In the genomic region with DNA sequence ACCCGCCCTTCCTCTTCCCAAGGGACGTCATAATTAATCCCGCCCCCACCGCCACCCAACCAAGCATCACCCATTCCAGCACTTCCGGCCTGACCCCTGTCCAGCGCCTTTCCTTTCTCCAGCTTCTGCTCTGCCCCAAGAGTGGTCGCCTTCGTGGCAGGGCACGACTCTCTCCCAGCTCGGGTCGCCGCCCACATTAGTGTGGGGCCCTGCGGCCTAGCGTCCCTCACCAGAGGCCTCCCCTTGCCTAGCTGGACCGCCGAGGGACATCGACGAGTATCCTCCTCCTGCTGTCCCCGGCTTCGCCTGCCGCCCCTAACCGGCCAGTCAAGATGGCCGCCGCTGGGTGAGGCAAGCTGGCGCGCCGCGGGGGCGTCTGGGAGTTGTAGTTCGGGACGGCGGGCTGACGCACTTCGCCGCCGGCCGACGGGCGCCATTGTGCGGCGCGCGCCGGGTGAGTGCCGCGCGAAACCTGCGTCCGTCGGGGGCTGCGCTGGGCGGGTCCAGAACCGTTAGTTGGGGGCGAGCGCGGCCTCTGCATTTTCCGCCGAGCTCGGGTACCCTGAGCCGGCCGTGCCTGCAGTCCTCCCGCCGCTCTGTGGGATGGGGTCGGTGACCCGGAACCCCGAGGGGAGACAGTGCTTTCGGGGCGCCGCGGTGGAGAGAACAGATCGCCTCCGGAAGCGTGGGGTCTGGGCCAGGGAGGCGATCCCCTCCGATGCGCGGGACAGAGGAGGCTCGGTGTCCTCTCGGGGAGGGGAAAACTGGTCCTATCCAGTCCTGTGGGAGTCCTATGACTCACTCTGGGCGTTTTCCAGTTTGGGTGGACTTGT, we compare ENCODE assay signal across 8 cellular contexts. TPM values are rescaled to one million over a fixed set of nuclear protein-coding genes. Genes with fewer than 3 reads are reported as not detected.
DNase-seq lines count a peak whose midpoint lies in the region; ATAC-seq and TF ChIP-seq lines count a peak whose summit lies in the region.

Gene ZNF274, plus strand, starts transcription at position 73 of the 833 bp plus-strand sequence. CDS start 905 bp downstream, outside the sequence.

- H3K9me3 Mint-ChIP-seq in activated B cell treated with CpG ODN at 0.5 μM for 24 hours, result peaks cover 21% of the 10 kb centered on the region

- H3K9me3 ChIP-seq in spleen, result peaks cover 53 to 96% (median 92%) of the 10 kb centered on the region in 8 donors

- peaks cover 63% of the 10 kb centered on the region for H3K36me3 Mint-ChIP-seq in activated B cell treated with CpG ODN at 0.5 μM for 24 hours (ENCODE audit: low read depth)

- H3K27ac ChIP-seq in ACC112 (ENCODE audit: low read depth, low read length) (peak within 1 kb of the TSS; percentile 95), spleen (peak within 1 kb of the TSS; percentile 98 to 100 (median 100))

- H3K27me3 Mint-ChIP-seq in activated B cell treated with CpG ODN at 0.5 μM for 24 hours, result no peaks in the 10 kb centered on the region

- intact Hi-C loops in activated B cell treated with CpG ODN at 0.5 μM for 24 hours (cut with micrococcal nuclease) (loop anchor here (1.0 to 2.0 kb wide), 13 partner anchors 46 to 942 kb away; partner anchors contain the start of genes ERVK3-1, TRAPPC2B, TRIM28 and ZNF211), spleen (cut with DNase I; ENCODE audit: low total_unique reads) (no loop called here)

- H3K4me1 ChIP-seq in ACC112 (ENCODE audit: control insufficient read depth, insufficient read depth, low read length, unreplicated experiment), result peaks cover 4% of the 10 kb centered on the region
- peaks cover 4 to 20% (median 11%) of the 10 kb centered on the region in 6 donors for H3K4me1 ChIP-seq in spleen

- peak within 1 kb of the TSS; percentile 98 for H3K27ac Mint-ChIP-seq in activated B cell treated with CpG ODN at 0.5 μM for 24 hours

- ATAC-seq in GM18861 (IDR thresholded peaks at IDR 0.05; ENCODE audit: unreplicated experiment) (peak; percentile 75), HG03095 (IDR thresholded peaks at IDR 0.05; ENCODE audit: unreplicated experiment) (peak; percentile 85), activated B cell treated with CpG ODN at 0.5 μM for 24 hours (ENCODE audit: low read depth) (peak; percentile 84)

- peak within 1 kb of the TSS; percentile 79 for H3K4me3 ChIP-seq in ACC112 (ENCODE audit: low read depth, low read length)
- peak within 1 kb of the TSS; percentile 90 for H3K4me3 ChIP-seq in cardiac fibroblast (replicated peaks in 1 of 2; ENCODE audit: low read depth in 2 of 2, low read length in 2 of 2)
- peak within 1 kb of the TSS; percentile 47 to 92 (median 68) for H3K4me3 ChIP-seq in spleen

- H3K36me3 ChIP-seq in ACC112 (ENCODE audit: insufficient read depth, low read length) (peaks cover 43% of the 10 kb centered on the region), spleen (peaks cover 16 to 78% (median 52%) of the 10 kb centered on the region in 6 donors)

- H2AFZ ChIP-seq in ACC112 (ENCODE audit: low read length, unreplicated experiment), result peak within 1 kb of the TSS; percentile 60

- TF ChIP-seq POLR2A in spleen (IDR thresholded peaks at IDR 0.05), result peak; percentile 17 to 80 (median 45)

- H3K4me3 Mint-ChIP-seq in activated B cell treated with CpG ODN at 0.5 μM for 24 hours, result peak within 1 kb of the TSS; percentile 92

- no peaks in the 10 kb centered on the region for H3K27me3 ChIP-seq in ACC112 (ENCODE audit: insufficient read depth, low read length)
- H3K27me3 ChIP-seq in spleen (replicated peaks in 1 of 7), result no peaks in the 10 kb centered on the region

- CTCF ChIA-PET in activated B cell treated with CpG ODN at 0.5 μM for 24 hours (lab: Charles Lee), result interaction anchor here (0.5 to 1.6 kb wide), 4 partner anchors 45 to 1436 kb away, joined by 3 read pairs; no protein-coding TSS in a partner anchor

- TF ChIP-seq CTCF in activated B cell treated with CpG ODN at 0.5 μM for 24 hours (IDR thresholded peaks at IDR 0.05) (no peak), cardiac fibroblast (IDR thresholded peaks at IDR 0.05; ENCODE audit: low read depth, low read length) (no peak), spleen (IDR thresholded peaks at IDR 0.05 in 8 of 11, conservative IDR thresholded peaks at IDR 0.05 in 3 of 11) (no peak)

- peaks cover 41% of the 10 kb centered on the region for H3K79me2 ChIP-seq in ACC112 (ENCODE audit: control insufficient read depth, insufficient read depth, low read length, unreplicated experiment)

- WGBS in spleen, 5 donors, result 1 to 2% (median 1%) methylated on average over 16 to 80 of the region's 80 CpGs

- DNase-seq in NCI-H2196 treated with DMSO at 0.1 percent for 48 hours (lab: John Stamatoyannopoulos, UW; ENCODE audit: unreplicated experiment) (peak; percentile 82), activated B cell treated with CpG ODN at 0.5 μM for 24 hours (peak; percentile 93), cardiac fibroblast (ENCODE audit: low read depth in 2 of 2) (peak; percentile 95 to 98), inferior parietal cortex (ENCODE audit: extremely low spot score) (peak; percentile 87), spleen (peak; percentile 99)

- POLR2A ChIA-PET in activated B cell treated with CpG ODN at 0.5 μM for 24 hours (lab: Charles Lee), result interaction anchor here (0.6 to 2.6 kb wide), 38 partner anchors 10 to 1869 kb away, joined by 3 to 39 read pairs (median 5); partner anchors contain the start of genes CHMP2A, ERVK3-1, ZBTB45 and ZIK1

- H3K4me1 Mint-ChIP-seq in activated B cell treated with CpG ODN at 0.5 μM for 24 hours, result peaks cover 24% of the 10 kb centered on the region

RNA-seq across cellular contexts. Expression of gene ZNF274, which starts in this region (rescaled TPM):
- total RNA-seq in activated B cell treated with CpG ODN at 0.5 μM for 24 hours, result 47.2 and 50.3 TPM in 2 replicates
- 10 to 100 TPM; 32.5 to 53.4 (median 36.9) TPM for total RNA-seq in spleen
- 10 to 100 TPM; 17.5 to 19.5 (median 18.4) TPM for polyA plus RNA-seq in spleen

Comparison
In these comparisons a context has a peak if more than half of its experiments do, and no peak if none do; other contexts are left out.
1. Peak in every context shown above with its lines: DNase-seq, ATAC-seq, H3K4me3 ChIP-seq and H3K27ac ChIP-seq.